In the genomic region with DNA sequence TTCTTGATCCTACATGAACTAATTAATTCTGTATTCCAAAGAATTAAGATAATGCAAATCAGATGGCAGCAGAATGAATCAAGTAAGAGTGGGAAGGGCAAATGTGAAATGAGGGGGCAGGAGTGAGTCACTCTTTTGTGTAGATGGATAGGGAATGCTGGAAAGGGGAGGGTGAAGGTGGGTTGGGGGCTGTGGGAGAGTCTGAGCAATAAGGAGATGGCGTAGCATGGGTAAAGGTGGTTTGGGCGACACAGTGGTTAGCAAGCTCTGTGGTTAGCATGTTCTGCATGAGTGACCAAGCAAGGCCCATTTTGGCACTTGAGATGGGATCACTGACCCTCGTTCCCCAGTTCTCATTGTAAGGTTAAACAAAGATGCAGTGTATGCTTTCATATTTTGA, we compare ENCODE assay signal across 9 cellular contexts. TPM values are rescaled to one million over a fixed set of nuclear protein-coding genes. Genes with fewer than 3 reads are reported as not detected.
A peak's percentile ranks its signal among the peaks of the same experiment; 100 is the strongest.
DNase-seq lines count a peak whose midpoint lies in the region; ATAC-seq and TF ChIP-seq lines count a peak whose summit lies in the region.
"Had no signal": no experiment of that assay in that cellular context is flagged by ENCODE, and none has a peak within 500 bp of the region (broad histone marks: within the 10 kb centered on the region; RNA-seq: fewer than 3 reads in every experiment).

No MANE protein-coding gene starts in this region.

- WGBS in sigmoid colon, 2 donors, result 76 to 94% methylated on average over 3 of the region's 3 CpGs

- H3K36me3 ChIP-seq in sigmoid colon, result no peaks in the 10 kb centered on the region

- TF ChIP-seq POLR2A in sigmoid colon (IDR thresholded peaks at IDR 0.05), result no peak

- intact Hi-C loops in sigmoid colon (cut with DNase I), result no loop called here

- H3K9me3 Mint-ChIP-seq in memory B cell, result peaks cover 2% of the 10 kb centered on the region

- peaks cover 40% of the 10 kb centered on the region for H3K4me1 Mint-ChIP-seq in memory B cell

- H3K9me3 ChIP-seq in sigmoid colon, result no peaks in the 10 kb centered on the region

- H3K4me3 Mint-ChIP-seq in memory B cell, result no peak overlapping the region

- H3K27ac ChIP-seq in sigmoid colon, result no peak overlapping the region

- ATAC-seq in GM18520 (IDR thresholded peaks at IDR 0.05; ENCODE audit: unreplicated experiment) (peak; percentile 63), GM21619 (IDR thresholded peaks at IDR 0.05; ENCODE audit: unreplicated experiment) (peak; percentile 70), HG03432 (IDR thresholded peaks at IDR 0.05; ENCODE audit: unreplicated experiment) (peak; percentile 86), memory B cell (ENCODE audit: low read depth) (peak; percentile 58)

- H3K36me3 Mint-ChIP-seq in memory B cell, result peaks cover 16% of the 10 kb centered on the region

- H3K27me3 Mint-ChIP-seq in memory B cell, result no peaks in the 10 kb centered on the region

- no peak overlapping the region for H3K27ac Mint-ChIP-seq in memory B cell

- TF ChIP-seq EP300 in sigmoid colon (IDR thresholded peaks at IDR 0.05), result no peak

- H3K4me1 ChIP-seq in sigmoid colon, result no peaks in the 10 kb centered on the region

- H3K27me3 ChIP-seq in sigmoid colon, result no peaks in the 10 kb centered on the region

- DNase-seq in memory B cell (ENCODE audit: low spot score in 2 of 2) (no peak), HuH-7 (ENCODE audit: low spot score) (no peak), sigmoid colon (no peak), dedifferentiated amniotic fluid mesenchymal stem cell (ENCODE audit: extremely low spot score) (no peak)
- no peak for DNase-seq in stimulated activated naive CD4-positive, alpha-beta T cell treated with Interleukin-2 at 50 U/mL for 16 hours (lab: John Stamatoyannopoulos, UW)
- DNase-seq: SW 1271 had no signal

- no peak overlapping the region for H3K4me3 ChIP-seq in sigmoid colon

- no peak for TF ChIP-seq CTCF in sigmoid colon (IDR thresholded peaks at IDR 0.05)

RNA-seq across cellular contexts. Expression of a gene that starts 20.4 kb away (rescaled TPM):
- 10 to 100 TPM; 15.0 to 44.6 (median 17.9) TPM for total RNA-seq in sigmoid colon
- 10 to 100 TPM; 13.2 to 16.4 (median 15.4) TPM for polyA plus RNA-seq in sigmoid colon
